In the genomic region with DNA sequence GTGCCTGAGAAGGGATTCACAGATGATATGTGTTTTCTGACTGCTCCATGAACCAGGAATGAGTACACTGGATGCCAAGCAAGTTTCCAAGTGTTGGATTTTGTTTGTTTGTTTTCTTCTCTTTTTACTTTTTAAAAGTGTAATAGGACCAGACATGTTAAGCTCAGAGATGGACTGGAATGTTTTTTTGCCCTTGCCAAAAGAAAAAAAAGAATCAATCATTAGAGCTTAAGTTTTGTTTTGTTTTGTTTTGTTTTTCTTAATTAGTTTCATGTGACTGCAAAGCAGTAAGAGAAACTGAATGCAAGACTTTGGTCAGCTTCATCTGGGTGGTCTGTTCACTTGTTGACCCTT, we compare ENCODE assay signal across 1 cellular context.
TF ChIP-seq lines count a peak whose summit lies in the region.

No MANE protein-coding gene starts in this region.

TF ChIP-seq in IMR-90, 13 proteins besides CTCF, POLR2A, EP300 and RAD21:
- TF ChIP-seq MAZ (IDR thresholded peaks at IDR 0.05; ENCODE audit: borderline replicate concordance, low read depth, low read length) (no peak), SMC3 (IDR thresholded peaks at IDR 0.05; ENCODE audit: low read depth, low read length) (no peak), RFX5 (IDR thresholded peaks at IDR 0.05; ENCODE audit: low read depth, low read length) (no peak)
